ENCODE assay signal across 15 cellular contexts in genomic region chr1:186783193-186783592, GRCh38. TPM values are rescaled to one million over a fixed set of nuclear protein-coding genes. Genes with fewer than 3 reads are reported as not detected.
DNase-seq lines count a peak whose midpoint lies in the region; ATAC-seq, FAIRE-seq and TF ChIP-seq lines count a peak whose summit lies in the region.
"Had no signal": no experiment of that assay in that cellular context is flagged by ENCODE, and none has a peak within 500 bp of the region (broad histone marks: within the 10 kb centered on the region; RNA-seq: fewer than 3 reads in every experiment).

No MANE protein-coding gene starts in this region.

- H3K9me3 Mint-ChIP-seq in CD14-positive monocyte: no peaks in the 10 kb centered on the region
- no peaks in the 10 kb centered on the region for H3K9me3 Mint-ChIP-seq in glutamatergic neuron (ENCODE audit: unreplicated experiment)

- FAIRE-seq in endothelial cell of umbilical vein (lab: Jason Lieb, UNC): no peak
- no peak for FAIRE-seq in frontal cortex (lab: Jason Lieb, UNC)
- FAIRE-seq: A549 had no signal

- peak overlapping the region; percentile 1 for H2AFZ ChIP-seq in endothelial cell of umbilical vein (ENCODE audit: low read depth, low read length)
- peak overlapping the region; percentile 31 for H2AFZ ChIP-seq in osteoblast (ENCODE audit: low read length)
- H2AFZ ChIP-seq: GM23248 had no signal

- peaks cover 0 to 2% (median 1%) of the 10 kb centered on the region in 3 donors for H3K27me3 Mint-ChIP-seq in CD14-positive monocyte (ENCODE audit: low read depth in 3 of 3)
- no peaks in the 10 kb centered on the region for H3K27me3 Mint-ChIP-seq in glutamatergic neuron (ENCODE audit: unreplicated experiment)
- H3K27me3 Mint-ChIP-seq: CD8-positive, alpha-beta memory T cell had no signal

- dilution Hi-C loops in endothelial cell of umbilical vein (cut with MboI; ENCODE audit: extremely low pct_ligation_motif_present, low sequenced_read_pairs): no loop called here

- no peak overlapping the region for H3K9ac ChIP-seq in endothelial cell of umbilical vein (replicated peaks; ENCODE audit: extremely low read depth, insufficient read depth, low read length)
- H3K9ac ChIP-seq: GM23248 had no signal

- peak; percentile 79 for ATAC-seq in SK-N-SH treated with all-trans-retinoic acid at 6 μM for 48 hours
- ATAC-seq: A549 had no signal

- H3K9me3 ChIP-seq in endothelial cell of umbilical vein (replicated peaks; ENCODE audit: control insufficient read depth, insufficient read depth, low read length): no peaks in the 10 kb centered on the region
- H3K9me3 ChIP-seq in osteoblast (ENCODE audit: low read depth, low read length): no peaks in the 10 kb centered on the region
- H3K9me3 ChIP-seq: A549, Caco-2 had no signal

- POLR2A ChIA-PET in endothelial cell of umbilical vein (lab: Charles Lee): no interaction called here

- DNase-seq in M059J (ENCODE audit: low read depth): peak; percentile 29
- no peak for DNase-seq in endothelial cell of umbilical vein (ENCODE audit: low read depth, low spot score)
- DNase-seq in osteoblast (ENCODE audit: insufficient read length, low spot score, missing footprints): no peak
- no peak for DNase-seq in CD14-positive monocyte (ENCODE audit: low spot score)
- no peak for DNase-seq in frontal cortex (ENCODE audit: low spot score in 2 of 2)
- DNase-seq in G401 (ENCODE audit: low spot score): no peak
- no peak for DNase-seq in glutamatergic neuron
- DNase-seq: Caco-2; CD8-positive, alpha-beta memory T cell; DND-41; GF-D8; GM23248; H7 had no signal

- no peaks in the 10 kb centered on the region for H3K27me3 ChIP-seq in endothelial cell of umbilical vein (ENCODE audit: control insufficient read depth in 2 of 2, insufficient read depth in 2 of 2, low read length in 2 of 2)
- H3K27me3 ChIP-seq in osteoblast (ENCODE audit: insufficient read depth, low read length): no peaks in the 10 kb centered on the region

- in situ Hi-C loops in G401 (cut with HindIII; ENCODE audit: low sequenced_read_pairs): no loop called here

- H3K27ac Mint-ChIP-seq in CD14-positive monocyte (peak overlapping the region in 1 of 7 donors; percentile 57), glutamatergic neuron (ENCODE audit: unreplicated experiment) (no peak overlapping the region)

- H4K20me1 ChIP-seq in endothelial cell of umbilical vein (replicated peaks; ENCODE audit: control insufficient read depth, extremely low read depth, insufficient read depth, low read length) (no peaks in the 10 kb centered on the region), osteoblast (ENCODE audit: insufficient read depth, low read length) (no peaks in the 10 kb centered on the region)

- BruUV-seq in endothelial cell of umbilical vein (replicated peaks; lab: Mats Ljungman, UMichigan): no TSS peak

- no peak overlapping the region for H3K27ac ChIP-seq in endothelial cell of umbilical vein (ENCODE audit: insufficient read depth, low read depth, low read length)
- H3K27ac ChIP-seq in osteoblast (ENCODE audit: low read depth, low read length): no peak overlapping the region
- H3K27ac ChIP-seq: A549, GM23248 had no signal

- H3K36me3 Mint-ChIP-seq in CD14-positive monocyte: no peaks in the 10 kb centered on the region
- no peaks in the 10 kb centered on the region for H3K36me3 Mint-ChIP-seq in glutamatergic neuron (ENCODE audit: unreplicated experiment)
- H3K36me3 Mint-ChIP-seq: CD8-positive, alpha-beta memory T cell had no signal

- intact Hi-C loops in endothelial cell of umbilical vein (cut with micrococcal nuclease) (no loop called here), CD14-positive monocyte (cut with micrococcal nuclease) (no loop called here)

- no peak overlapping the region for H3K4me2 ChIP-seq in endothelial cell of umbilical vein (ENCODE audit: insufficient read depth, low read length)
- no peak overlapping the region for H3K4me2 ChIP-seq in osteoblast (ENCODE audit: insufficient read depth, low read length)
- H3K4me2 ChIP-seq: A549 had no signal

- H3K4me1 Mint-ChIP-seq in CD14-positive monocyte: peaks cover 9% of the 10 kb centered on the region
- H3K4me1 Mint-ChIP-seq in glutamatergic neuron (ENCODE audit: low read depth, unreplicated experiment): peaks cover 10% of the 10 kb centered on the region
- H3K4me1 Mint-ChIP-seq: CD8-positive, alpha-beta memory T cell had no signal

- TF ChIP-seq CTCF in endothelial cell of umbilical vein (IDR thresholded peaks at IDR 0.05; ENCODE audit: extremely low read depth in 1 of 2, insufficient read depth in 1 of 2, low read depth in 1 of 2, low read length in 2 of 2): no peak
- no peak for TF ChIP-seq CTCF in osteoblast (IDR thresholded peaks at IDR 0.05; ENCODE audit: extremely low read depth, low read depth, low read length)
- no peak for TF ChIP-seq CTCF in CD14-positive monocyte (IDR thresholded peaks at IDR 0.05)
- no peak for TF ChIP-seq CTCF in glutamatergic neuron (IDR thresholded peaks at IDR 0.05; ENCODE audit: partially characterized antibody, unreplicated experiment)

- CTCF ChIA-PET in endothelial cell of umbilical vein (lab: Charles Lee): interaction anchor here (1.2 to 1.9 kb wide), 3 partner anchors 11 to 100 kb away, joined by 3 to 4 read pairs (median 4); no protein-coding TSS in a partner anchor

- no peaks in the 10 kb centered on the region for H3K79me2 ChIP-seq in endothelial cell of umbilical vein (ENCODE audit: control insufficient read depth, insufficient read depth, low read length)
- H3K79me2 ChIP-seq in osteoblast (ENCODE audit: insufficient read depth, low read length): no peaks in the 10 kb centered on the region

- H3K4me3 ChIP-seq in endothelial cell of umbilical vein (replicated peaks in 1 of 3; ENCODE audit: insufficient read depth in 1 of 3, low read depth in 1 of 3, low read length in 3 of 3) (no peak overlapping the region), osteoblast (ENCODE audit: insufficient read depth, low read length) (no peak overlapping the region)
- H3K4me3 ChIP-seq: A549, GM23248 had no signal

- no peaks in the 10 kb centered on the region for H3K9me1 ChIP-seq in endothelial cell of umbilical vein (replicated peaks; ENCODE audit: control insufficient read depth, extremely low read depth, insufficient read depth, low read length)

- H3K4me3 Mint-ChIP-seq in CD14-positive monocyte (no peak overlapping the region), glutamatergic neuron (ENCODE audit: unreplicated experiment) (no peak overlapping the region)
- H3K4me3 Mint-ChIP-seq: CD8-positive, alpha-beta memory T cell had no signal

- H3K36me3 ChIP-seq in endothelial cell of umbilical vein (ENCODE audit: control insufficient read depth in 2 of 2, extremely low read depth in 1 of 2, insufficient read depth in 2 of 2, low read length in 2 of 2) (no peaks in the 10 kb centered on the region), osteoblast (ENCODE audit: insufficient read depth, low read length) (no peaks in the 10 kb centered on the region)

- H3K4me1 ChIP-seq in endothelial cell of umbilical vein (ENCODE audit: control insufficient read depth, extremely low read depth, insufficient read depth, low read length) (peaks cover 5% of the 10 kb centered on the region), osteoblast (ENCODE audit: insufficient read depth, low read length) (no peaks in the 10 kb centered on the region)
- H3K4me1 ChIP-seq: Caco-2 had no signal

- no peak for TF ChIP-seq POLR2A in endothelial cell of umbilical vein (IDR thresholded peaks at IDR 0.05; ENCODE audit: low read depth, low read length)

TF ChIP-seq in SK-N-SH treated with all-trans-retinoic acid at 6 μM for 48 hours, 23 proteins besides CTCF, POLR2A, EP300 and RAD21 (continues in another document):
- no peak for TF ChIP-seq SNAI2 (CRISPR knock-in tag; IDR thresholded peaks at IDR 0.05)

TF ChIP-seq in endothelial cell of umbilical vein, 7 proteins besides CTCF, POLR2A, EP300 and RAD21:
- TF ChIP-seq EZH2 (IDR thresholded peaks at IDR 0.05; ENCODE audit: borderline replicate concordance, low read depth, low read length, severe bottlenecking) (no peak), MYC (IDR thresholded peaks at IDR 0.05; ENCODE audit: low read depth, low read length) (no peak), FOS (IDR thresholded peaks at IDR 0.05; ENCODE audit: borderline replicate concordance, insufficient read depth, low read length) (no peak), JUN (IDR thresholded peaks at IDR 0.05; ENCODE audit: borderline replicate concordance, insufficient read depth, insufficient read length, low read depth) (no peak), POLR2AphosphoS5 (IDR thresholded peaks at IDR 0.05; ENCODE audit: insufficient read depth, low read depth, low read length) (no peak), GATA2 (IDR thresholded peaks at IDR 0.05; ENCODE audit: insufficient read depth, insufficient read length, low read depth, low read length) (no peak)
- TF ChIP-seq, protein P1, sequence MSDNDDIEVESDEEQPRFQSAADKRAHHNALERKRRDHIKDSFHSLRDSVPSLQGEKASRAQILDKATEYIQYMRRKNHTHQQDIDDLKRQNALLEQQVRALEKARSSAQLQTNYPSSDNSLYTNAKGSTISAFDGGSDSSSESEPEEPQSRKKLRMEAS (IDR thresholded peaks at IDR 0.05; ENCODE audit: insufficient read depth, insufficient read length): no peak

RNA-seq across cellular contexts. Expression of gene PLA2G4A, which starts 45.6 kb away (rescaled TPM):
- total RNA-seq in M059J (2014; rRNA removed; shearing (Covaris generic)): 5.6 and 10.2 TPM in 2 replicates
- total RNA-seq in endothelial cell of umbilical vein (10.6 and 13.3 TPM in 2 replicates), osteoblast (10.0 and 12.3 TPM in 2 replicates), frontal cortex (1.2 TPM), glutamatergic neuron (ENCODE audit: unreplicated experiment) (not detected)
- polyA plus RNA-seq in endothelial cell of umbilical vein (7.0 and 8.2 TPM in 2 replicates), CD14-positive monocyte (1 to 10 TPM; 1.4 to 4.5 TPM)
- polyA plus RNA-seq in endothelial cell of umbilical vein (2011; cell fraction: cytosol; rRNA removed): 9.9 and 10.7 TPM in 2 replicates
- polyA plus RNA-seq in endothelial cell of umbilical vein (2011; cell fraction: nucleus; rRNA removed): 7.8 and 9.9 TPM in 2 replicates
- 16.9 and 20.0 TPM in 2 replicates for polyA plus RNA-seq in endothelial cell of umbilical vein (2012)
- polyA minus RNA-seq in endothelial cell of umbilical vein: 8.5 and 9.9 TPM in 2 replicates
- polyA minus RNA-seq in endothelial cell of umbilical vein (2011; cell fraction: cytosol; rRNA and poly(A)+ RNA removed): 24.9 TPM
- 6.9 and 7.3 TPM in 2 replicates for polyA minus RNA-seq in endothelial cell of umbilical vein (2011; cell fraction: nucleus; rRNA and poly(A)+ RNA removed)
- 0.06 TPM in 1 of 2 replicates, not detected in the other for total RNA-seq in G401 (2014; rRNA removed; shearing (Covaris generic))
- polyA plus RNA-seq: CD8-positive, alpha-beta memory T cell had no signal
